8 cellular contexts compared by ENCODE assay signal in the genomic region with DNA sequence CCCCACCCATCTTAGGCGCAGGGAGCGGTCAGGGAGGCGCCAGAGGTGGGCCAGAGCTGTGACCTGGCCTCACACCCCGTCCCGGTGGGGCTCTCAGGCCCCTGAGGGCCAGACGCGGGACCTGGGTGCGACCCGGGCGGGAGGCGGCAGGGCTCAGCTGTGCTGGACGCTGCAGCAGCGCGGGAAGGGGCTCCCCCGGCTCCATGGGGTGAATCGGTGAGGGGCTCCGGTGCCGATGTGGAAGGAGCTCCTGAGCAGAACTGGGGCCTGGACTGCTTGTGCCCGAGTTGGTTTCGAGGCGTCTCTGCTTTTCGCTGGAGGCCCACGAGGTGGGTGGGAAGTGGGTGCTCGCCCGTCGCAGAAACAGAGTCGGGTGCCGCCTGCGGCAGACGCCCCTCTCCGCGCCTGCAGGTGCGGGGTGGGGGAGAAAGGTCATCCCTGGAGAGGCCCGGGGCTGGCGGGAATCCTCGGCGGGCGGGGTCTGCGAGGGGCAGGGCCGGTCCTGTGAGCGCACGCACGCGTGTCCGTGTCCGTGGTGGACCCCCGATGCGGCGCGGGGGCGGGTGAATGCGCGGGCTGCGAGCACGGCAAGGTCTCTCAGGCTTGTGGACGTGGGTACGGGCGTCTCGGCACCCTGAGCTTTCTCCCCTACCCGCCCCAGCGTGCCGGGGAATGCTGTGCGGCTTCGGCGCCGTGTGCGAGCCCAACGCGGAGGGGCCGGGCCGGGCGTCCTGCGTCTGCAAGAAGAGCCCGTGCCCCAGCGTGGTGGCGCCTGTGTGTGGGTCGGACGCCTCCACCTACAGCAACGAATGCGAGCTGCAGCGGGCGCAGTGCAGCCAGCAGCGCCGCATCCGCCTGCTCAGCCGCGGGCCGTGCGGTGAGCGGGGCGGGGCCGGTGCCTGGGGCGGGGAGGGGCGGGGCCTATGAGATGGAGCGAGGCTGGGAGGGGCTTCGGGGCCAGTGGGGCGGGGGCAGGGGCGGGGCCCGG. TPM values are rescaled to one million over a fixed set of nuclear protein-coding genes. Genes with fewer than 3 reads are reported as not detected.
A peak's percentile ranks its signal among the peaks of the same experiment; 100 is the strongest.
DNase-seq lines count a peak whose midpoint lies in the region; ATAC-seq and TF ChIP-seq lines count a peak whose summit lies in the region.

No MANE protein-coding gene starts in this region.

- ATAC-seq in left lobe of liver (peak; percentile 85), HG03097 (IDR thresholded peaks at IDR 0.05; ENCODE audit: low FRiP score, unreplicated experiment) (no peak)

- no peaks in the 10 kb centered on the region for H3K36me3 Mint-ChIP-seq in activated CD4-positive, alpha-beta T cell treated with anti-CD3 and anti-CD28 coated beads, Interleukin-2, amount 10 ng/mL, durations not matched to agents 24 days and 14 days (ENCODE audit: low read depth)

- peak; percentile 19 for TF ChIP-seq CTCF in choroid plexus epithelial cell (conservative IDR thresholded peaks at IDR 0.05; ENCODE audit: low read depth, low read length)

- DNase-seq in NK-92 (lab: John Stamatoyannopoulos, UW; ENCODE audit: unreplicated experiment) (peak; percentile 24), MV-4-11 (lab: John Stamatoyannopoulos, UW) (peak; percentile 82), choroid plexus epithelial cell (ENCODE audit: low read depth) (peak; percentile 84), left lobe of liver (ENCODE audit: low spot score) (peak; percentile 68)
- no peak for DNase-seq in NK-92 treated with Interleukin-12 subunit alpha and Interleukin-12 subunit beta, amount 100 ng/mL, for 24 hours (lab: John Stamatoyannopoulos, UW)
- peak; percentile 94 for DNase-seq in activated CD4-positive, alpha-beta T cell treated with anti-CD3 and anti-CD28 coated beads, Interleukin-2, amount 10 ng/mL, durations not matched to agents 24 days and 14 days
- peak; percentile 74 to 75 for DNase-seq in stimulated activated CD4-positive, alpha-beta T cell treated with anti-CD3 and anti-CD28 coated beads, Interleukin-4, amount 100 ng/mL, for 4 hours

- H3K9me3 Mint-ChIP-seq in activated CD4-positive, alpha-beta T cell treated with anti-CD3 and anti-CD28 coated beads, Interleukin-2, amount 10 ng/mL, durations not matched to agents 24 days and 14 days: no peaks in the 10 kb centered on the region

- peak overlapping the region; percentile 39 for H3K27ac Mint-ChIP-seq in activated CD4-positive, alpha-beta T cell treated with anti-CD3 and anti-CD28 coated beads, Interleukin-2, amount 10 ng/mL, durations not matched to agents 24 days and 14 days

- H3K4me1 Mint-ChIP-seq in activated CD4-positive, alpha-beta T cell treated with anti-CD3 and anti-CD28 coated beads, Interleukin-2, amount 10 ng/mL, durations not matched to agents 24 days and 14 days: peaks cover 13% of the 10 kb centered on the region

- intact Hi-C loops in activated CD4-positive, alpha-beta T cell treated with anti-CD3 and anti-CD28 coated beads, Interleukin-2, amount 10 ng/mL, durations not matched to agents 24 days and 14 days (cut with micrococcal nuclease): loop anchor here (2.0 kb wide), 1 partner anchor 19 kb away; no protein-coding TSS in a partner anchor

- peak overlapping the region; percentile 73 for H3K4me3 Mint-ChIP-seq in activated CD4-positive, alpha-beta T cell treated with anti-CD3 and anti-CD28 coated beads, Interleukin-2, amount 10 ng/mL, durations not matched to agents 24 days and 14 days

- H3K4me3 ChIP-seq in choroid plexus epithelial cell (ENCODE audit: low read depth, low read length): peak overlapping the region; percentile 55

- H3K27me3 Mint-ChIP-seq in activated CD4-positive, alpha-beta T cell treated with anti-CD3 and anti-CD28 coated beads, Interleukin-2, amount 10 ng/mL, durations not matched to agents 24 days and 14 days: peaks cover 20% of the 10 kb centered on the region

RNA-seq across cellular contexts. Expression of a gene that starts 20.4 kb away (rescaled TPM):
- 29.6 and 35.8 TPM in 2 replicates for total RNA-seq in activated CD4-positive, alpha-beta T cell treated with anti-CD3 and anti-CD28 coated beads, Interleukin-2, amount 10 ng/mL, durations not matched to agents 24 days and 14 days
- 39.3 TPM for total RNA-seq in left lobe of liver

RNA-seq across cellular contexts. Expression of a gene that starts 27.0 kb away (rescaled TPM):
- total RNA-seq in activated CD4-positive, alpha-beta T cell treated with anti-CD3 and anti-CD28 coated beads, Interleukin-2, amount 10 ng/mL, durations not matched to agents 24 days and 14 days: 43.3 and 45.5 TPM in 2 replicates
- 26.3 TPM for total RNA-seq in left lobe of liver

RNA-seq across cellular contexts. Expression of a gene that starts 33.8 kb away (rescaled TPM):
- not detected in 2 replicates for total RNA-seq in activated CD4-positive, alpha-beta T cell treated with anti-CD3 and anti-CD28 coated beads, Interleukin-2, amount 10 ng/mL, durations not matched to agents 24 days and 14 days
- total RNA-seq in left lobe of liver: not detected

RNA-seq across cellular contexts. Expression of a gene that starts 40.4 kb away (rescaled TPM):
- total RNA-seq in activated CD4-positive, alpha-beta T cell treated with anti-CD3 and anti-CD28 coated beads, Interleukin-2, amount 10 ng/mL, durations not matched to agents 24 days and 14 days: 2.8 and 5.0 TPM in 2 replicates
- 3.9 TPM for total RNA-seq in left lobe of liver

RNA-seq across cellular contexts. Expression of a gene that starts 58.4 kb away (rescaled TPM):
- total RNA-seq in activated CD4-positive, alpha-beta T cell treated with anti-CD3 and anti-CD28 coated beads, Interleukin-2, amount 10 ng/mL, durations not matched to agents 24 days and 14 days: not detected in 2 replicates
- 0.83 TPM for total RNA-seq in left lobe of liver
